8 cellular contexts compared by ENCODE assay signal in the genomic region with DNA sequence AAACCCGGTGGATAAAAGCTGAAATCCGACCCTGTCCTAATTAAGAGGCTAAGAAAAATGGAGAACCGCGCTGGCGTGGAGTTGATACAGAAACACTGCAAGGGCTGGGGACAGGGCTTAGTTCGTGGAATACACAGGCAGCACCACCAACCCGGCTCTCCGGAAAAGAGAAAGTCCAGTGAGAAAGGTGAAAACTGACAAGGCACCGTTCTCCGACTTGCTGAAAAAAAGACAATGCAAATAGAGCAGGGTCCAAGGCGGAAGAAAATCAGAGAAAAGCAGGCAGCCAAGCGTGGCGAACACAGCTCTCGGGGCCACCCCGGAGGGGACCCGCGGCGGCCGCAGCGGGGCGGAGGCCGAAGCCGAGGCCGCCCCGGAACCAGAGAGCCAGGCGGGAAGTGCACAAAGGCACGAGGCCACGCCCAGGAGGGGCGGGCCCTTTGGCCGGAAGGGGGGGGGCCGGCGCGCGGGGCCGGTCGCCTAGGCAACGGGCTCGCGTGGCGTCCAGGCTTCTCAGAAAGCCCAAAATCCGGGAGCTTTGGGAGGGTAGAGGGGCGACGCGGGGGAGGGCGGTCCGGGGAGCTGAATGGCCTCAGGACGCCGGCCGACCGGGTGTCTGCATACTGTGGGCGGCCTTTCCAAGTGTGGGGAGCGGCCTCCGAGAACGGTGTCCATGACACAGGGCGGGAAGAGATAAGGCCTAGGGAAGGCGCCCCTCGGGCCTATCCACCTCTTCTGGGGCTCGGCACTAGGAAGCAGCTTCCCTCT. TPM values are rescaled to one million over a fixed set of nuclear protein-coding genes. Genes with fewer than 3 reads are reported as not detected.
A peak's percentile ranks its signal among the peaks of the same experiment; 100 is the strongest.
DNase-seq lines count a peak whose midpoint lies in the region; ATAC-seq and TF ChIP-seq lines count a peak whose summit lies in the region.

No MANE protein-coding gene starts in this region.

- intact Hi-C loops in activated CD4-positive, alpha-beta T cell treated with anti-CD3 and anti-CD28 coated beads for 36 hours (cut with DNase I, micrococcal nuclease) = loop anchor here (1.0 to 10.0 kb wide), 8 partner anchors 97 to 1977 kb away; partner anchors contain the start of genes IRS2 (in 2 of the 2) and NAXD (in 1 of the 2)

- TF ChIP-seq CTCF in choroid plexus epithelial cell (conservative IDR thresholded peaks at IDR 0.05; ENCODE audit: low read depth, low read length) = no peak

- CTCF ChIA-PET in activated CD4-positive, alpha-beta T cell treated with anti-CD3 and anti-CD28 coated beads for 36 hours (lab: Charles Lee) = interaction anchor here (1.1 to 1.2 kb wide), 2 partner anchors 31 to 302 kb away, joined by 3 read pairs; no protein-coding TSS in a partner anchor

- peaks cover 13% of the 10 kb centered on the region for H3K4me1 Mint-ChIP-seq in activated CD4-positive, alpha-beta T cell treated with anti-CD3 and anti-CD28 coated beads for 36 hours

- POLR2A ChIA-PET in activated CD4-positive, alpha-beta T cell treated with anti-CD3 and anti-CD28 coated beads for 36 hours (lab: Charles Lee) = interaction anchor here (0.5 to 1.3 kb wide), 7 partner anchors 26 to 202 kb away, joined by 3 to 4 read pairs (median 3); partner anchors contain the start of gene NAXD

- peak; percentile 28 for ATAC-seq in GM19035 (IDR thresholded peaks at IDR 0.05; ENCODE audit: unreplicated experiment)
- peak; percentile 36 for ATAC-seq in HG03280 (IDR thresholded peaks at IDR 0.05; ENCODE audit: unreplicated experiment)
- ATAC-seq in activated CD4-positive, alpha-beta T cell treated with anti-CD3 and anti-CD28 coated beads for 36 hours = peak; percentile 20

- DNase-seq in AG20443 (ENCODE audit: low spot score) (peak; percentile 94), NCI-H345 treated with DMSO at 0.1 percent for 48 hours (lab: John Stamatoyannopoulos, UW; ENCODE audit: unreplicated experiment) (peak; percentile 66), choroid plexus epithelial cell (ENCODE audit: low read depth) (peak; percentile 78), kidney tubule cell (ENCODE audit: low spot score) (peak; percentile 93)
- peak; percentile 93 for DNase-seq in activated CD4-positive, alpha-beta T cell treated with anti-CD3 and anti-CD28 coated beads for 36 hours
- peak; percentile 57 to 84 (median 74) for DNase-seq in stimulated activated CD4-positive, alpha-beta T cell treated with anti-CD3 and anti-CD28 coated beads, Interleukin-1b, Interleukin-23, amount 100 ng/mL, for 24 hours (ENCODE audit: low read depth in 4 of 4, low spot score in 1 of 4)

- H3K9me3 Mint-ChIP-seq in activated CD4-positive, alpha-beta T cell treated with anti-CD3 and anti-CD28 coated beads for 36 hours (ENCODE audit: low read depth) = no peaks in the 10 kb centered on the region

- H3K4me3 Mint-ChIP-seq in activated CD4-positive, alpha-beta T cell treated with anti-CD3 and anti-CD28 coated beads for 36 hours = peak overlapping the region; percentile 87

- peak overlapping the region; percentile 96 for H3K4me3 ChIP-seq in choroid plexus epithelial cell (ENCODE audit: low read depth, low read length)

- peak overlapping the region; percentile 96 for H3K27ac Mint-ChIP-seq in activated CD4-positive, alpha-beta T cell treated with anti-CD3 and anti-CD28 coated beads for 36 hours

- H3K27me3 Mint-ChIP-seq in activated CD4-positive, alpha-beta T cell treated with anti-CD3 and anti-CD28 coated beads for 36 hours = no peaks in the 10 kb centered on the region

- peaks cover 3% of the 10 kb centered on the region for H3K36me3 Mint-ChIP-seq in activated CD4-positive, alpha-beta T cell treated with anti-CD3 and anti-CD28 coated beads for 36 hours (ENCODE audit: low read depth)

RNA-seq across cellular contexts. Expression of gene ING1, which starts 1.2 kb away (rescaled TPM):
- 10 to 100 TPM; 19.6 to 19.7 TPM for total RNA-seq in activated CD4-positive, alpha-beta T cell treated with anti-CD3 and anti-CD28 coated beads for 36 hours

RNA-seq across cellular contexts. Expression of gene CARS2, which starts 6.3 kb away (rescaled TPM):
- 10 to 100 TPM; 52.1 to 55.8 TPM for total RNA-seq in activated CD4-positive, alpha-beta T cell treated with anti-CD3 and anti-CD28 coated beads for 36 hours

Comparison
In these comparisons a context has a peak if more than half of its experiments do, and no peak if none do; other contexts are left out.
1. Peak in every context shown above with its lines: DNase-seq, ATAC-seq and H3K4me3 ChIP-seq.